Comparison of ENCODE assay signal across 21 cellular contexts in the genomic region with DNA sequence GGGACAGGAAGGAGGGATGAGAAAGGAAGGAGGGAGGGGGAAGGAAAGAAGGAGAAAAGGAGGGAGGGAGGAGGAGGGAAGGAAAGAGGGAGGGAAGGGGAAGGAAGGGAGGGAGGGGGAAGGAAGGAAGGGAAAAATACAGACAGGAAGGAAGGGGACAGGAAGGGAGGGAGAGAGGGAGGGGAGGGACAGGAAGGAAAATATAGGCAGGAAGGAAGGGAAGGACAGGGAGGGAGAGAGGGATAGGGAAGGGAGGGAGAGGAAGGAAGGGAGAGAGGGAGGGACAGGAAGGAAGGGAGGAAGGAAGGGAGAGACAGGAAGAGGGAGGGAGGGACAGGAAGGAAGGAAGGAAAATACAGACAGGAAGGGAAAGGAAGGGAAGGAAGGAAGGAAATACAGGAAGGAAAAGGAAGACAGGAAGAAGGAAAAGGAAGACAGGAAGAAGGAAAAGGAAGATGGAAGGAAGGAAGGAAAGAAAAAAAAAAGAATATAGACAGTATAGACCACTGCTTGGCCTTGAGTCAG.
"Had no signal": no experiment of that assay in that cellular context is flagged by ENCODE, and none has a peak within 500 bp of the region (broad histone marks: within the 10 kb centered on the region; RNA-seq: fewer than 3 reads in every experiment).

No MANE protein-coding gene starts in this region.

- H3K27ac ChIP-seq: body of pancreas, WERI-Rb-1 had no signal

- H3K27me3 ChIP-seq: body of pancreas, gastroesophageal sphincter, heart right ventricle had no signal

- H3K27ac Mint-ChIP-seq: activated CD4-positive, alpha-beta memory T cell treated with anti-CD3 and anti-CD28 coated beads for 36 hours; activated CD8-positive, alpha-beta memory T cell treated with anti-CD3 and anti-CD28 coated beads, Interleukin-2, amount 10 ng/mL, durations not matched to agents 7 days and 5 days; activated naive CD8-positive, alpha-beta T cell; activated T-cell treated with anti-CD3 and anti-CD28 coated beads, Interleukin-2, amount 50 U/mL, for 24 hours had no signal

- H3K4me1 ChIP-seq: body of pancreas, gastroesophageal sphincter had no signal

- H3K9me3 Mint-ChIP-seq: activated CD4-positive, alpha-beta memory T cell treated with anti-CD3 and anti-CD28 coated beads for 36 hours; activated T-cell treated with anti-CD3 and anti-CD28 coated beads, Interleukin-2, amount 50 U/mL, for 24 hours had no signal

- H3K27me3 Mint-ChIP-seq: activated CD4-positive, alpha-beta memory T cell treated with anti-CD3 and anti-CD28 coated beads for 36 hours; activated CD8-positive, alpha-beta memory T cell treated with anti-CD3 and anti-CD28 coated beads, Interleukin-2, amount 10 ng/mL, durations not matched to agents 7 days and 5 days; activated naive CD8-positive, alpha-beta T cell; activated T-cell treated with anti-CD3 and anti-CD28 coated beads, Interleukin-2, amount 50 U/mL, for 24 hours; naive thymus-derived CD8-positive, alpha-beta T cell had no signal

- DNase-seq: activated CD4-positive, alpha-beta memory T cell treated with anti-CD3 and anti-CD28 coated beads for 36 hours; activated CD8-positive, alpha-beta memory T cell treated with anti-CD3 and anti-CD28 coated beads, Interleukin-2, amount 10 ng/mL, durations not matched to agents 7 days and 5 days; activated effector memory CD4-positive, alpha-beta T cell treated with anti-CD3 and anti-CD28 coated beads, Interleukin-2, amount 50 U/mL, for 16 hours; activated T-cell treated with anti-CD3 and anti-CD28 coated beads, Interleukin-2, amount 50 U/mL, for 24 hours; amniotic stem cell; body of pancreas; caudate nucleus; cortex of kidney; effector CD4-positive, alpha-beta T cell; heart right ventricle; left cardiac atrium; mucosa of descending colon; naive thymus-derived CD8-positive, alpha-beta T cell; stimulated activated CD4-positive, alpha-beta T cell treated with anti-CD3 and anti-CD28 coated beads, Interleukin-4, amount 100 ng/mL, for 1 hour; stimulated activated naive CD4-positive, alpha-beta T cell; substantia nigra; trophoblast cell; WERI-Rb-1 had no signal

- H3K4me1 Mint-ChIP-seq: activated CD8-positive, alpha-beta memory T cell treated with anti-CD3 and anti-CD28 coated beads, Interleukin-2, amount 10 ng/mL, durations not matched to agents 7 days and 5 days had no signal

- H3K36me3 ChIP-seq: WERI-Rb-1 had no signal

- H3K4me3 Mint-ChIP-seq: activated CD4-positive, alpha-beta memory T cell treated with anti-CD3 and anti-CD28 coated beads for 36 hours; activated CD8-positive, alpha-beta memory T cell treated with anti-CD3 and anti-CD28 coated beads, Interleukin-2, amount 10 ng/mL, durations not matched to agents 7 days and 5 days; activated naive CD8-positive, alpha-beta T cell; activated T-cell treated with anti-CD3 and anti-CD28 coated beads, Interleukin-2, amount 50 U/mL, for 24 hours; naive thymus-derived CD8-positive, alpha-beta T cell had no signal

- H3K4me3 ChIP-seq: body of pancreas, gastroesophageal sphincter, heart right ventricle, lung, mucosa of descending colon had no signal

- H3K9me3 ChIP-seq: body of pancreas, gastroesophageal sphincter, heart right ventricle, mucosa of descending colon had no signal

- ATAC-seq: activated CD8-positive, alpha-beta memory T cell treated with anti-CD3 and anti-CD28 coated beads, Interleukin-2, amount 10 ng/mL, durations not matched to agents 7 days and 5 days; body of pancreas; gastroesophageal sphincter; heart right ventricle; left cardiac atrium; mucosa of descending colon; naive thymus-derived CD8-positive, alpha-beta T cell had no signal

- H3K36me3 Mint-ChIP-seq: activated CD4-positive, alpha-beta memory T cell treated with anti-CD3 and anti-CD28 coated beads for 36 hours; activated CD8-positive, alpha-beta memory T cell treated with anti-CD3 and anti-CD28 coated beads, Interleukin-2, amount 10 ng/mL, durations not matched to agents 7 days and 5 days had no signal
